In the genomic region with DNA sequence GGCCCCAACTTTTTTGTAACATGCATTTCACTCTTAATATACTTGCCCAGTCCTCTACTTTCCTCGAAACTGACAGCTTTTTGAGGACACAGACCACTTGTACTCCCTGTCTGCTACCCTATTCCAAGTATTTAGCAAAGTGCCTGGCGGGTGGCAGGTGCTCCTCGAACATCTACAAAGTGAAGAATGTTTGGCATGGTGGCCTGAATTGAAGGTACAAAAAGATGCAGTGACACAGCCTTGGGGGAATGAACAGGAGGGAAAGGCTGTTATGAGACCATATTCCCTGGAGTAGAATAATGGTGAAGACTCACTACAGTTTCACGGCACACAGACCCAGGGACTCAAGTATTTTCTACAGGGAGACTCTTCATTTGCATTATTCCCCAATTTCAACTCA, we compare ENCODE assay signal across 1 cellular context.
TF ChIP-seq lines count a peak whose summit lies in the region.

No MANE protein-coding gene starts in this region.

TF ChIP-seq in WTC11, 78 proteins besides CTCF, POLR2A, EP300 and RAD21 (continued from another document):
- TF ChIP-seq, protein P1, sequence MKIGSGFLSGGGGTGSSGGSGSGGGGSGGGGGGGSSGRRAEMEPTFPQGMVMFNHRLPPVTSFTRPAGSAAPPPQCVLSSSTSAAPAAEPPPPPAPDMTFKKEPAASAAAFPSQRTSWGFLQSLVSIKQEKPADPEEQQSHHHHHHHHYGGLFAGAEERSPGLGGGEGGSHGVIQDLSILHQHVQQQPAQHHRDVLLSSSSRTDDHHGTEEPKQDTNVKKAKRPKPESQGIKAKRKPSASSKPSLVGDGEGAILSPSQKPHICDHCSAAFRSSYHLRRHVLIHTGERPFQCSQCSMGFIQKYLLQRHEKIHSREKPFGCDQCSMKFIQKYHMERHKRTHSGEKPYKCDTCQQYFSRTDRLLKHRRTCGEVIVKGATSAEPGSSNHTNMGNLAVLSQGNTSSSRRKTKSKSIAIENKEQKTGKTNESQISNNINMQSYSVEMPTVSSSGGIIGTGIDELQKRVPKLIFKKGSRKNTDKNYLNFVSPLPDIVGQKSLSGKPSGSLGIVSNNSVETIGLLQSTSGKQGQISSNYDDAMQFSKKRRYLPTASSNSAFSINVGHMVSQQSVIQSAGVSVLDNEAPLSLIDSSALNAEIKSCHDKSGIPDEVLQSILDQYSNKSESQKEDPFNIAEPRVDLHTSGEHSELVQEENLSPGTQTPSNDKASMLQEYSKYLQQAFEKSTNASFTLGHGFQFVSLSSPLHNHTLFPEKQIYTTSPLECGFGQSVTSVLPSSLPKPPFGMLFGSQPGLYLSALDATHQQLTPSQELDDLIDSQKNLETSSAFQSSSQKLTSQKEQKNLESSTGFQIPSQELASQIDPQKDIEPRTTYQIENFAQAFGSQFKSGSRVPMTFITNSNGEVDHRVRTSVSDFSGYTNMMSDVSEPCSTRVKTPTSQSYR (CRISPR knock-in tag; IDR thresholded peaks at IDR 0.05) = no peak
- TF ChIP-seq ZSCAN18 (CRISPR knock-in tag; IDR thresholded peaks at IDR 0.05) (no peak), SOX15 (CRISPR knock-in tag; IDR thresholded peaks at IDR 0.05) (no peak)
